ENCODE assay signal across 18 cellular contexts in the genomic region with DNA sequence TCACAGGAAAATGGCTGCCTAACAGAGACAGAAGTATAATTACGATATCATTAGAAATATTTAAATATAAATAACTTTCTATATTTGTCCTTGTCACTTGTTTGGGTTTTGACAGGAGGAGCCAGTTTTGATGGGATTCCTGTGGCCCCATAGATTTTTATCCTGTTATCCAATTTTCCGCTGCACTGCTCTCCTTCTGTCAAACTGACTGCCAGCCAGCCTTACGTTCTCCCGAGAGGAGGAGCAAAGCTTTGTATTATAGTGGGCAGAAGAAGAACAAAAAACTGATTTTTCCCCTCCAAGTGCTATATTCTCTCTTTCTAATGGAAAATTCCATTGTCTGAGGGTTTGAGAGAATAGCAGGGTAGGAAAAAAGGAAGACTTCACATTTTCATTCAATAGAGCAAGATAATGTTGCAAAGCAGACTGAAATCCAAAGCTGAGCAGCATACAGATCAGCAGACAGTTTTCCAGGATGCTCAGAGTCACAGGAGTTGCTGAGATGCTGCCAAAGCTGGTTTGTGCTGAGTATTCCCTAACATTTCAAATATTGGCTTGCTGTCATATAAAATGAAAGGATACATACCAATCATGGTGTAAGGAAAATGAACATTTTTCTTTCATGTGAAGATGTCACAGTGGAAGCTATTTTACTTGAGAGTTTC.
DNase-seq lines count a peak whose midpoint lies in the region; ATAC-seq, FAIRE-seq and TF ChIP-seq lines count a peak whose summit lies in the region.
"Had no signal": no experiment of that assay in that cellular context is flagged by ENCODE, and none has a peak within 500 bp of the region (broad histone marks: within the 10 kb centered on the region; RNA-seq: fewer than 3 reads in every experiment).

No MANE protein-coding gene starts in this region.

- H3K36me3 ChIP-seq in H1 (ENCODE audit: control insufficient read depth in 2 of 4, insufficient read depth in 4 of 4, low read length in 3 of 4): no peaks in the 10 kb centered on the region
- no peaks in the 10 kb centered on the region for H3K36me3 ChIP-seq in neuron (ENCODE audit: insufficient read depth, low read length)
- no peaks in the 10 kb centered on the region for H3K36me3 ChIP-seq in HepG2 (replicated peaks in 1 of 2; ENCODE audit: control insufficient read depth in 1 of 2, insufficient read depth in 2 of 2, low read length in 2 of 2)
- H3K36me3 ChIP-seq: SJSA1 had no signal

- no peak overlapping the region for H3K23ac ChIP-seq in H1 (ENCODE audit: insufficient read length)

- no peak overlapping the region for H2BK20ac ChIP-seq in H1 (ENCODE audit: low read length)

- DNase-seq in G401 (ENCODE audit: low spot score): peak; percentile 85
- peak; percentile 85 for DNase-seq in NCI-H446 treated with DMSO at 0.1 percent for 48 hours (lab: John Stamatoyannopoulos, UW)
- no peak for DNase-seq in H1 (ENCODE audit: low read depth in 1 of 2, low spot score in 2 of 2)
- no peak for DNase-seq in HepG2 (ENCODE audit: low spot score)
- DNase-seq in activated CD4-positive, CD25-positive, alpha-beta regulatory T cell treated with anti-CD3 and anti-CD28 coated beads, Interleukin-2, amount 50 U/mL, for 72 hours: no peak
- no peak for DNase-seq in stimulated activated naive CD4-positive, alpha-beta T cell (lab: John Stamatoyannopoulos, UW)
- DNase-seq: COR-L47, DMS53, KG1, NCI-H1417 treated with DMSO at 0.1 percent for 48 hours, NCI-H2081, NCI-H345, NCI-H748 treated with DMSO at 0.1 percent for 48 hours, PC-9 had no signal

- H2BK12ac ChIP-seq in H1 (ENCODE audit: low read depth, low read length): no peak overlapping the region

- H3K9me3 ChIP-seq in H1 (ENCODE audit: insufficient read depth in 2 of 2, low read depth in 1 of 2, low read length in 1 of 2): no peaks in the 10 kb centered on the region
- H3K9me3 ChIP-seq in neuron (ENCODE audit: low read length): no peaks in the 10 kb centered on the region
- no peaks in the 10 kb centered on the region for H3K9me3 ChIP-seq in HepG2 (ENCODE audit: low read length)
- H3K9me3 ChIP-seq: SJSA1 had no signal

- FAIRE-seq in H1 (lab: Jason Lieb, UNC) (no peak), HepG2 (lab: Jason Lieb, UNC) (no peak)

- ATAC-seq in HepG2 (no peak), HG03442 (IDR thresholded peaks at IDR 0.05; ENCODE audit: unreplicated experiment) (no peak)
- ATAC-seq: HCT116 had no signal

- H3K18ac ChIP-seq in H1 (ENCODE audit: extremely low read depth, low read length): no peak overlapping the region

- no peak overlapping the region for H2BK5ac ChIP-seq in H1 (ENCODE audit: low read depth, low read length)

- H3K27me3 ChIP-seq in H1 (replicated peaks in 1 of 4; ENCODE audit: control insufficient read depth in 3 of 4, extremely low read depth in 1 of 4, insufficient read depth in 3 of 4, low read length in 3 of 4) (no peaks in the 10 kb centered on the region), neuron (ENCODE audit: insufficient read depth, low read length) (no peaks in the 10 kb centered on the region), HepG2 (ENCODE audit: control insufficient read depth in 1 of 2, insufficient read depth in 2 of 2, low read length in 2 of 2) (no peaks in the 10 kb centered on the region)
- H3K27me3 ChIP-seq: SJSA1 had no signal

- H4K91ac ChIP-seq in H1 (replicated peaks; ENCODE audit: insufficient read length, low read length): no peak overlapping the region

- H4K5ac ChIP-seq in H1 (ENCODE audit: insufficient read length, low read depth, low read length): no peak overlapping the region

- CTCF ChIA-PET in H1 (lab: Charles Lee; ENCODE audit: partially characterized antibody): interaction anchor here (1.0 to 2.3 kb wide), 2 partner anchors 10 to 22 kb away, joined by 3 to 8 read pairs; no protein-coding TSS in a partner anchor
- CTCF ChIA-PET in HepG2 (lab: Yijun Ruan, JAX; ENCODE audit: low intra/inter-chr PET ratio, low total read pairs): no interaction called here

- POLR2A ChIA-PET in H1 (lab: Charles Lee; ENCODE audit: partially characterized antibody) (no interaction called here), HepG2 (lab: Yijun Ruan, JAX) (no interaction called here)

- TF ChIP-seq POLR2A in H1 (IDR thresholded peaks at IDR 0.05; ENCODE audit: control extremely low read depth in 1 of 2, low read depth in 2 of 2, low read length in 2 of 2) (no peak), HepG2 (IDR thresholded peaks at IDR 0.05; ENCODE audit: insufficient read depth in 1 of 2, low read depth in 2 of 2, low read length in 2 of 2) (no peak)

- H3K79me1 ChIP-seq in H1 (ENCODE audit: low read depth, low read length): no peaks in the 10 kb centered on the region

- H3K56ac ChIP-seq in H1 (replicated peaks; ENCODE audit: insufficient read length, low read depth, low read length): no peak overlapping the region

- no peak overlapping the region for H3K4ac ChIP-seq in H1 (replicated peaks; ENCODE audit: insufficient read length, low read depth, low read length)

- 92% methylated on average over 4 of the region's 4 CpGs; no CpG with 5 or more reads in 1 of the 2 experiments for WGBS in H1 (ENCODE audit: extremely low coverage in 1 of 2, insufficient coverage in 1 of 2, insufficient read length in 1 of 2, insufficient replicate concordance in 2 of 2, low coverage in 1 of 2, low lambda C conversion rate in 2 of 2, missing lambda C conversion rate in 1 of 2), 2 experiments
- 7% methylated on average over 4 of the region's 4 CpGs for WGBS in HepG2 (ENCODE audit: low lambda C conversion rate)

- H3K4me1 ChIP-seq in H1 (replicated peaks in 1 of 4; ENCODE audit: control insufficient read depth in 3 of 4, insufficient read depth in 4 of 4, low read length in 3 of 4): no peaks in the 10 kb centered on the region
- H3K4me1 ChIP-seq in neuron (ENCODE audit: insufficient read depth, low read length): peaks cover 11% of the 10 kb centered on the region
- no peaks in the 10 kb centered on the region for H3K4me1 ChIP-seq in HepG2 (ENCODE audit: insufficient read depth, low read length)
- H3K4me1 ChIP-seq: SJSA1 had no signal

- no peaks in the 10 kb centered on the region for H3K23me2 ChIP-seq in H1 (ENCODE audit: low read depth, low read length)

- H2AFZ ChIP-seq in H1 (ENCODE audit: low read length): 0 out of 2 replicates have a peak overlapping the region, but pooled peaks have one; percentile 40
- H2AFZ ChIP-seq in neuron (ENCODE audit: low read depth, low read length): peak overlapping the region; percentile 70
- H2AFZ ChIP-seq in HepG2 (ENCODE audit: low read length): no peak overlapping the region
- H2AFZ ChIP-seq: PC-9 had no signal

- H3K79me2 ChIP-seq in H1 (ENCODE audit: control insufficient read depth in 1 of 2, insufficient read depth in 2 of 2, low read length in 2 of 2): no peaks in the 10 kb centered on the region
- no peaks in the 10 kb centered on the region for H3K79me2 ChIP-seq in HepG2 (ENCODE audit: insufficient read depth, low read length)

- TF ChIP-seq EP300 in H1 (IDR thresholded peaks at IDR 0.05; ENCODE audit: borderline replicate concordance in 1 of 2, low read depth in 2 of 2, low read length in 2 of 2) (no peak), HepG2 (IDR thresholded peaks at IDR 0.05; ENCODE audit: low read depth in 2 of 2, low read length in 2 of 2) (no peak), HepG2 (CRISPR knock-in tag; IDR thresholded peaks at IDR 0.05; ENCODE audit: borderline replicate concordance) (no peak)

- H4K8ac ChIP-seq in H1 (ENCODE audit: extremely low read depth, insufficient read depth, low read length): no peak overlapping the region

- no TSS peak for BruUV-seq in HepG2 (replicated peaks; lab: Mats Ljungman, UMichigan)

- in situ Hi-C loops in G401 (cut with HindIII; ENCODE audit: low sequenced_read_pairs): no loop called here
- in situ Hi-C loops in HepG2 (cut with HindIII; ENCODE audit: extremely low pct_ligation_motif_present, low pct_unique_long_range_greater_than_20kb): no loop called here

- intact Hi-C loops in HepG2 (cut with micrococcal nuclease; ENCODE audit: unreplicated experiment): no loop called here

- no peak for TF ChIP-seq RAD21 in H1 (IDR thresholded peaks at IDR 0.05 in 1 of 2, conservative IDR thresholded peaks at IDR 0.05 in 1 of 2; ENCODE audit: low read depth in 2 of 2, low read length in 2 of 2)
- TF ChIP-seq RAD21 in HepG2 (CRISPR knock-in tag; IDR thresholded peaks at IDR 0.05): no peak

- H3K4me3 ChIP-seq in H1 (ENCODE audit: extremely low read depth in 1 of 4, insufficient read depth in 2 of 4, low read depth in 3 of 4, low read length in 4 of 4): no peak overlapping the region
- peak overlapping the region; percentile 51 for H3K4me3 ChIP-seq in neuron (ENCODE audit: low read length)
- no peak overlapping the region for H3K4me3 ChIP-seq in HepG2 (replicated peaks in 1 of 3; ENCODE audit: insufficient read depth in 1 of 3, low read depth in 2 of 3, low read length in 3 of 3)
- H3K4me3 ChIP-seq: PC-9, SJSA1 had no signal

- H3K4me2 ChIP-seq in H1 (ENCODE audit: insufficient read depth in 1 of 2, low read depth in 2 of 2, low read length in 2 of 2) (no peak overlapping the region), HepG2 (ENCODE audit: low read depth, low read length) (no peak overlapping the region)
- H3K4me2 ChIP-seq: PC-9 had no signal

- no peaks in the 10 kb centered on the region for H4K20me1 ChIP-seq in H1 (replicated peaks in 1 of 2; ENCODE audit: control insufficient read depth in 1 of 2, insufficient read depth in 2 of 2, low read length in 2 of 2)
- H4K20me1 ChIP-seq in HepG2 (ENCODE audit: insufficient read depth, low read length): no peaks in the 10 kb centered on the region

- H2AK5ac ChIP-seq in H1 (ENCODE audit: low read depth, low read length): no peak overlapping the region

- H3K27ac ChIP-seq in H1 (ENCODE audit: low read depth, low read length) (no peak overlapping the region), HepG2 (ENCODE audit: extremely low read length, insufficient read depth, low read length) (no peak overlapping the region)
- H3K27ac ChIP-seq: PC-9, SJSA1 had no signal

- no peak overlapping the region for H3K9ac ChIP-seq in H1 (replicated peaks in 1 of 4; ENCODE audit: extremely low read depth in 1 of 4, low read depth in 3 of 4, low read length in 3 of 4)
- no peak overlapping the region for H3K9ac ChIP-seq in HepG2 (ENCODE audit: insufficient read depth, low read depth, low read length)

- H3K14ac ChIP-seq in H1 (ENCODE audit: insufficient read length): no peak overlapping the region

- H2BK15ac ChIP-seq in H1 (ENCODE audit: low read length): no peak overlapping the region

- H2BK120ac ChIP-seq in H1 (replicated peaks; ENCODE audit: low read depth, low read length): no peak overlapping the region

- no peak for TF ChIP-seq CTCF in H1 (IDR thresholded peaks at IDR 0.05; ENCODE audit: control extremely low read depth in 1 of 3, insufficient read depth in 1 of 3, low read depth in 1 of 3, low read length in 3 of 3)
- TF ChIP-seq CTCF in HepG2 (CRISPR knock-in tag; IDR thresholded peaks at IDR 0.05): no peak

TF ChIP-seq in H1, 55 proteins besides CTCF, POLR2A, EP300 and RAD21 (continues in another document):
- TF ChIP-seq KDM4A (IDR thresholded peaks at IDR 0.05; ENCODE audit: low read depth, low read length, severe bottlenecking) (no peak), KDM1A (IDR thresholded peaks at IDR 0.05; ENCODE audit: borderline replicate concordance, low read length) (no peak)

TF ChIP-seq in HepG2, 621 proteins besides CTCF, POLR2A, EP300 and RAD21 (continues in another document):
- TF ChIP-seq AGO2 (optimal IDR thresholded peaks at IDR 0.05; ENCODE audit: low read depth, low read length): no peak
- TF ChIP-seq SCMH1 (CRISPR knock-in tag; IDR thresholded peaks at IDR 0.05; ENCODE audit: borderline replicate concordance): no peak
- TF ChIP-seq BORCS8-MEF2B (CRISPR knock-in tag; IDR thresholded peaks at IDR 0.05): no peak

Comparison
In these comparisons a context has a peak if more than half of its experiments do, and no peak if none do; other contexts are left out.
1. DNase-seq: peak in G401 (single experiment) and NCI-H446 treated with DMSO at 0.1 percent for 48 hours (single experiment); none in H1 (0 of 2), HepG2 (single experiment), activated CD4-positive, CD25-positive, alpha-beta regulatory T cell treated with anti-CD3 and anti-CD28 coated beads, Interleukin-2, amount 50 U/mL, for 72 hours (single experiment) and stimulated activated naive CD4-positive, alpha-beta T cell (0 of 6).